ENCODE assay signal across 16 cellular contexts in genomic region chr16:56225013-56225742, GRCh38. TPM values are rescaled to one million over a fixed set of nuclear protein-coding genes. Genes with fewer than 3 reads are reported as not detected.
A peak's percentile ranks its signal among the peaks of the same experiment; 100 is the strongest.
DNase-seq lines count a peak whose midpoint lies in the region; ATAC-seq, FAIRE-seq and TF ChIP-seq lines count a peak whose summit lies in the region.
"Had no signal": no experiment of that assay in that cellular context is flagged by ENCODE, and none has a peak within 500 bp of the region (broad histone marks: within the 10 kb centered on the region; RNA-seq: fewer than 3 reads in every experiment).

No MANE protein-coding gene starts in this region.

- intact Hi-C loops in Calu3 (cut with micrococcal nuclease; ENCODE audit: unreplicated experiment), result no loop called here

- DNase-seq in DMS 273 (lab: John Stamatoyannopoulos, UW; ENCODE audit: unreplicated experiment) (peak; percentile 54), DMS 273 treated with DMSO at 0.1 percent for 48 hours (lab: John Stamatoyannopoulos, UW) (no peak), Calu3 (no peak), nucleus accumbens (lab: John Stamatoyannopoulos, UW) (no peak)
- DNase-seq in CD8-positive, alpha-beta memory T cell, result no peak
- DNase-seq: C1 segment of cervical spinal cord, COR-L47, GDM1, NCI-H1092 treated with DMSO at 0.1 percent for 48 hours, NCI-H187, RPMI8226 had no signal

- POLR2A ChIA-PET in CD8-positive, alpha-beta memory T cell (lab: Charles Lee), result interaction anchor here (1.0 kb wide), 1 partner anchor 42 kb away, joined by 3 read pairs; no protein-coding TSS in a partner anchor

- peak overlapping the region in 5 of 7 donors; percentile 4 to 79 (median 26) for H3K4me3 Mint-ChIP-seq in CD8-positive, alpha-beta memory T cell
- H3K4me3 Mint-ChIP-seq in activated T-helper 17 cell treated with anti-CD3 and anti-CD28 coated beads, Interleukin-2, amount 50 U/mL, for 72 hours, result peak overlapping the region; percentile 2
- no peak overlapping the region for H3K4me3 Mint-ChIP-seq in Calu3 (ENCODE audit: low read depth, unreplicated experiment)

- no TSS peak for BruUV-seq in Calu3 (replicated peaks; lab: Mats Ljungman, UMichigan)

- no peak overlapping the region for H3K4me3 ChIP-seq in CD8-positive, alpha-beta memory T cell (ENCODE audit: low read length)
- H3K4me3 ChIP-seq: SJSA1 had no signal

- H3K27me3 ChIP-seq in CD8-positive, alpha-beta memory T cell (ENCODE audit: insufficient read depth, low read length, poor library complexity, severe bottlenecking), result no peaks in the 10 kb centered on the region
- H3K27me3 ChIP-seq: SJSA1 had no signal

- H3K36me3 ChIP-seq in CD8-positive, alpha-beta memory T cell (ENCODE audit: insufficient read depth, low read length), result no peaks in the 10 kb centered on the region
- H3K36me3 ChIP-seq: SJSA1 had no signal

- CTCF ChIA-PET in CD8-positive, alpha-beta memory T cell (lab: Charles Lee), result interaction anchor here (1.2 to 1.5 kb wide), 3 partner anchors 20 to 94 kb away, joined by 3 to 4 read pairs (median 3); no protein-coding TSS in a partner anchor
- CTCF ChIA-PET in Calu3 (lab: Charles Lee), result no interaction called here

- ATAC-seq in activated T-helper 17 cell treated with anti-CD3 and anti-CD28 coated beads, Interleukin-2, amount 50 U/mL, for 72 hours (replicated peaks), result no peak
- no peak for ATAC-seq in GM21447 (IDR thresholded peaks at IDR 0.05; ENCODE audit: unreplicated experiment)

- H3K4me1 Mint-ChIP-seq in CD8-positive, alpha-beta memory T cell, result peaks cover 39 to 44% (median 41%) of the 10 kb centered on the region in 3 donors
- H3K4me1 Mint-ChIP-seq in activated T-helper 17 cell treated with anti-CD3 and anti-CD28 coated beads, Interleukin-2, amount 50 U/mL, for 72 hours, result peaks cover 30% of the 10 kb centered on the region
- H3K4me1 Mint-ChIP-seq in Calu3 (ENCODE audit: low read depth, unreplicated experiment), result no peaks in the 10 kb centered on the region

- H3K36me3 Mint-ChIP-seq in CD8-positive, alpha-beta memory T cell, result peaks cover 0 to 3% (median 3%) of the 10 kb centered on the region in 3 donors
- no peaks in the 10 kb centered on the region for H3K36me3 Mint-ChIP-seq in activated T-helper 17 cell treated with anti-CD3 and anti-CD28 coated beads, Interleukin-2, amount 50 U/mL, for 72 hours (ENCODE audit: low read depth)
- no peaks in the 10 kb centered on the region for H3K36me3 Mint-ChIP-seq in Calu3 (ENCODE audit: insufficient read depth, unreplicated experiment)

- no peaks in the 10 kb centered on the region for H3K27me3 Mint-ChIP-seq in CD8-positive, alpha-beta memory T cell
- no peaks in the 10 kb centered on the region for H3K27me3 Mint-ChIP-seq in activated T-helper 17 cell treated with anti-CD3 and anti-CD28 coated beads, Interleukin-2, amount 50 U/mL, for 72 hours
- H3K27me3 Mint-ChIP-seq in Calu3 (ENCODE audit: unreplicated experiment), result peaks cover 92% of the 10 kb centered on the region

- no peak for TF ChIP-seq CTCF in Calu3 (IDR thresholded peaks at IDR 0.05; ENCODE audit: unreplicated experiment)

- peak overlapping the region in 7 of 8 donors; percentile 29 to 97 (median 80) for H3K27ac Mint-ChIP-seq in CD8-positive, alpha-beta memory T cell
- peak overlapping the region; percentile 0 for H3K27ac Mint-ChIP-seq in activated T-helper 17 cell treated with anti-CD3 and anti-CD28 coated beads, Interleukin-2, amount 50 U/mL, for 72 hours
- no peak overlapping the region for H3K27ac Mint-ChIP-seq in Calu3 (ENCODE audit: unreplicated experiment)

- H3K9me3 Mint-ChIP-seq in CD8-positive, alpha-beta memory T cell, result no peaks in the 10 kb centered on the region
- no peaks in the 10 kb centered on the region for H3K9me3 Mint-ChIP-seq in activated T-helper 17 cell treated with anti-CD3 and anti-CD28 coated beads, Interleukin-2, amount 50 U/mL, for 72 hours
- no peaks in the 10 kb centered on the region for H3K9me3 Mint-ChIP-seq in Calu3 (ENCODE audit: low read depth, unreplicated experiment)

- FAIRE-seq in islet of Langerhans (lab: Jason Lieb, UNC), result peak; percentile 64

- no peaks in the 10 kb centered on the region for H3K9me3 ChIP-seq in CD8-positive, alpha-beta memory T cell (ENCODE audit: low read length)
- H3K9me3 ChIP-seq: SJSA1 had no signal

- peaks cover 31% of the 10 kb centered on the region for H3K4me1 ChIP-seq in CD8-positive, alpha-beta memory T cell (ENCODE audit: insufficient read depth, low read length)
- H3K4me1 ChIP-seq: SJSA1 had no signal

- no peak overlapping the region for H3K27ac ChIP-seq in CD8-positive, alpha-beta memory T cell (ENCODE audit: low read depth, low read length)
- H3K27ac ChIP-seq: 22Rv1, SJSA1 had no signal

RNA-seq across cellular contexts. Expression of gene GNAO1, which starts 33.9 kb away (rescaled TPM):
- total RNA-seq in CD8-positive, alpha-beta memory T cell, result 1 to 10 TPM; 2.5 TPM
- polyA plus RNA-seq in CD8-positive, alpha-beta memory T cell, result 0.86 TPM
- total RNA-seq in activated T-helper 17 cell treated with anti-CD3 and anti-CD28 coated beads, Interleukin-2, amount 50 U/mL, for 72 hours, result under 1 TPM; 0.41 to 0.74 TPM
- total RNA-seq in Calu3 (2022), result 0.17 TPM in 1 of 2 replicates, not detected in the other
